Comparison of ENCODE assay signal across 9 cellular contexts in genomic region chr1:46643368-46643775, GRCh38. TPM values are rescaled to one million over a fixed set of nuclear protein-coding genes. Genes with fewer than 3 reads are reported as not detected.
A peak's percentile ranks its signal among the peaks of the same experiment; 100 is the strongest.
DNase-seq lines count a peak whose midpoint lies in the region; ATAC-seq and TF ChIP-seq lines count a peak whose summit lies in the region.
"Had no signal": no experiment of that assay in that cellular context is flagged by ENCODE, and none has a peak within 500 bp of the region (broad histone marks: within the 10 kb centered on the region; RNA-seq: fewer than 3 reads in every experiment).

No MANE protein-coding gene starts in this region.

- peaks cover 9% of the 10 kb centered on the region for H3K4me1 Mint-ChIP-seq in activated T-helper 2 cell treated with anti-CD3 and anti-CD28 coated beads, Interferon-gamma antibody, Interleukin-2, Interleukin-4, amounts not matched to agents 10 μg/mL and 5 μg/mL and 100 μg/mL, durations not matched to agents 14 hours and 24 hours and 36 hours (ENCODE audit: low read depth)
- no peaks in the 10 kb centered on the region for H3K4me1 Mint-ChIP-seq in GM23338

- peaks cover 5 to 58% (median 7%) of the 10 kb centered on the region in 3 donors for H3K4me1 ChIP-seq in gastroesophageal sphincter
- peaks cover 8 to 18% of the 10 kb centered on the region in 2 donors for H3K4me1 ChIP-seq in thyroid gland
- H3K4me1 ChIP-seq in GM23338 (ENCODE audit: insufficient read depth) = no peaks in the 10 kb centered on the region

- no peaks in the 10 kb centered on the region for H3K9me3 ChIP-seq in gastroesophageal sphincter
- no peaks in the 10 kb centered on the region for H3K9me3 ChIP-seq in thyroid gland

- no peaks in the 10 kb centered on the region for H3K27me3 Mint-ChIP-seq in activated T-helper 2 cell treated with anti-CD3 and anti-CD28 coated beads, Interferon-gamma antibody, Interleukin-2, Interleukin-4, amounts not matched to agents 10 μg/mL and 5 μg/mL and 100 μg/mL, durations not matched to agents 14 hours and 24 hours and 36 hours (ENCODE audit: low read depth)
- no peaks in the 10 kb centered on the region for H3K27me3 Mint-ChIP-seq in GM23338 (ENCODE audit: insufficient read depth, low read depth, poor library complexity)

- POLR2A ChIA-PET in RWPE1 (lab: Yijun Ruan, JAX; ENCODE audit: low non-redundant PET) = no interaction called here

- ATAC-seq in gastroesophageal sphincter = no peak
- no peak for ATAC-seq in GM21723 (IDR thresholded peaks at IDR 0.05; ENCODE audit: unreplicated experiment)
- no peak for ATAC-seq in GM23338

- H3K36me3 Mint-ChIP-seq in activated T-helper 2 cell treated with anti-CD3 and anti-CD28 coated beads, Interferon-gamma antibody, Interleukin-2, Interleukin-4, amounts not matched to agents 10 μg/mL and 5 μg/mL and 100 μg/mL, durations not matched to agents 14 hours and 24 hours and 36 hours (ENCODE audit: low read depth) = peaks cover 42% of the 10 kb centered on the region
- H3K36me3 Mint-ChIP-seq in GM23338 (ENCODE audit: low read depth) = peaks cover 15% of the 10 kb centered on the region; the same call in 2 of the 3 replicates

- H3K9me2 ChIP-seq in GM23338 (ENCODE audit: insufficient read depth) = no peaks in the 10 kb centered on the region

- H3K4me3 Mint-ChIP-seq in activated T-helper 2 cell treated with anti-CD3 and anti-CD28 coated beads, Interferon-gamma antibody, Interleukin-2, Interleukin-4, amounts not matched to agents 10 μg/mL and 5 μg/mL and 100 μg/mL, durations not matched to agents 14 hours and 24 hours and 36 hours (ENCODE audit: low read depth) = no peak overlapping the region
- H3K4me3 Mint-ChIP-seq in GM23338 = no peak overlapping the region

- H3K27me3 ChIP-seq in gastroesophageal sphincter = no peaks in the 10 kb centered on the region
- no peaks in the 10 kb centered on the region for H3K27me3 ChIP-seq in thyroid gland
- H3K27me3 ChIP-seq in GM23338 (ENCODE audit: insufficient read depth) = no peaks in the 10 kb centered on the region

- H3K4me2 ChIP-seq in GM23338 = no peak overlapping the region

- no peak overlapping the region for H3K27ac Mint-ChIP-seq in activated T-helper 2 cell treated with anti-CD3 and anti-CD28 coated beads, Interferon-gamma antibody, Interleukin-2, Interleukin-4, amounts not matched to agents 10 μg/mL and 5 μg/mL and 100 μg/mL, durations not matched to agents 14 hours and 24 hours and 36 hours
- H3K27ac Mint-ChIP-seq in GM23338 = no peak overlapping the region

- H3K27ac ChIP-seq in RWPE1 = no peak overlapping the region
- H3K27ac ChIP-seq in gastroesophageal sphincter = peak overlapping the region; percentile 52 to 69 (median 62)
- no peak overlapping the region for H3K27ac ChIP-seq in thyroid gland
- no peak overlapping the region for H3K27ac ChIP-seq in GM23338 (ENCODE audit: low read depth)

- H3K79me2 ChIP-seq in GM23338 (replicated peaks; ENCODE audit: insufficient read depth) = no peaks in the 10 kb centered on the region

- TF ChIP-seq POLR2A in gastroesophageal sphincter (IDR thresholded peaks at IDR 0.05) (no peak), thyroid gland (IDR thresholded peaks at IDR 0.05) (no peak)

- intact Hi-C loops in thyroid gland (cut with DNase I) = no loop called here
- intact Hi-C loops in activated T-helper 2 cell treated with anti-CD3 and anti-CD28 coated beads, Interferon-gamma antibody, Interleukin-2, Interleukin-4, amounts not matched to agents 10 μg/mL and 5 μg/mL and 100 μg/mL, durations not matched to agents 14 hours and 24 hours and 36 hours (cut with micrococcal nuclease) = no loop called here

- no peak for TF ChIP-seq CTCF in RWPE1 (conservative IDR thresholded peaks at IDR 0.05; ENCODE audit: low read depth)
- no peak for TF ChIP-seq CTCF in gastroesophageal sphincter (IDR thresholded peaks at IDR 0.05)
- TF ChIP-seq CTCF in thyroid gland (IDR thresholded peaks at IDR 0.05) = no peak
- TF ChIP-seq CTCF in GM23338 (conservative IDR thresholded peaks at IDR 0.05; ENCODE audit: low read depth in 2 of 2) = no peak

- H3K36me3 ChIP-seq in gastroesophageal sphincter = peaks cover 0 to 33% of the 10 kb centered on the region in 2 donors
- no peaks in the 10 kb centered on the region for H3K36me3 ChIP-seq in thyroid gland
- peaks cover 4% of the 10 kb centered on the region; the same call in 1 of the 2 replicates for H3K36me3 ChIP-seq in GM23338 (ENCODE audit: insufficient read depth)

- H2AFZ ChIP-seq in GM23338 = no peak overlapping the region

- H3K4me3 ChIP-seq in gastroesophageal sphincter (no peak overlapping the region), thyroid gland (replicated peaks in 1 of 3) (no peak overlapping the region), GM23338 (no peak overlapping the region)

- DNase-seq in NCI-H187 treated with DMSO at 0.1 percent for 48 hours (lab: John Stamatoyannopoulos, UW) = peak; percentile 10
- no peak for DNase-seq in NCI-H187 (lab: John Stamatoyannopoulos, UW)
- DNase-seq in RWPE1 (ENCODE audit: low spot score) = peak; percentile 36
- DNase-seq in thyroid gland = peak; percentile 7 to 49
- no peak for DNase-seq in activated T-helper 2 cell treated with anti-CD3 and anti-CD28 coated beads, Interferon-gamma antibody, Interleukin-2, Interleukin-4, amounts not matched to agents 10 μg/mL and 5 μg/mL and 100 μg/mL, durations not matched to agents 14 hours and 24 hours and 36 hours (ENCODE audit: low spot score)
- no peak for DNase-seq in GM23338 (ENCODE audit: low spot score)
- DNase-seq: activated CD8-positive, alpha-beta memory T cell treated with anti-CD3 and anti-CD28 coated beads for 24 hours had no signal

- no peak for TF ChIP-seq EP300 in gastroesophageal sphincter (IDR thresholded peaks at IDR 0.05)

- H3F3A ChIP-seq in GM23338 (replicated peaks; ENCODE audit: low read depth) = no peaks in the 10 kb centered on the region

- H4K20me1 ChIP-seq in GM23338 (replicated peaks; ENCODE audit: insufficient read depth) = no peaks in the 10 kb centered on the region; the same call in 1 of the 2 replicates

- CTCF ChIA-PET in RWPE1 (lab: Yijun Ruan, JAX) = interaction anchor here (0.6 kb wide), 1 partner anchor 637 kb away, joined by 7 read pairs; no protein-coding TSS in a partner anchor

- peaks cover 7% of the 10 kb centered on the region for H3K9me3 Mint-ChIP-seq in activated T-helper 2 cell treated with anti-CD3 and anti-CD28 coated beads, Interferon-gamma antibody, Interleukin-2, Interleukin-4, amounts not matched to agents 10 μg/mL and 5 μg/mL and 100 μg/mL, durations not matched to agents 14 hours and 24 hours and 36 hours
- H3K9me3 Mint-ChIP-seq in GM23338 = no peaks in the 10 kb centered on the region

RNA-seq across cellular contexts. Expression of gene ATPAF1, which starts 24.8 kb away (rescaled TPM):
- total RNA-seq in gastroesophageal sphincter = 100 to 1,000 TPM in 1 of 4 donors, 10 to 100 TPM in 3; 61.7 to 101 (median 81.8) TPM
- 10 to 100 TPM; 48.0 to 85.6 (median 56.3) TPM for total RNA-seq in thyroid gland
- 42.7 TPM in 2 replicates for total RNA-seq in activated T-helper 2 cell treated with anti-CD3 and anti-CD28 coated beads, Interferon-gamma antibody, Interleukin-2, Interleukin-4, amounts not matched to agents 10 μg/mL and 5 μg/mL and 100 μg/mL, durations not matched to agents 14 hours and 24 hours and 36 hours
- 45.9 and 67.6 TPM in 2 replicates for total RNA-seq in GM23338 (2014; rRNA removed; shearing (Covaris generic))
- polyA plus RNA-seq in GM23338 (2016; fragmentation: Nextera tagmentation; extraction: Ambion mirVana) = 35.9 and 41.2 TPM in 2 replicates

RNA-seq across cellular contexts. Expression of gene MOB3C, which starts 26.8 kb away (rescaled TPM):
- total RNA-seq in gastroesophageal sphincter (10 to 100 TPM; 20.7 to 28.3 (median 23.2) TPM), thyroid gland (10 to 100 TPM; 22.4 to 30.8 (median 26.6) TPM)
- total RNA-seq in activated T-helper 2 cell treated with anti-CD3 and anti-CD28 coated beads, Interferon-gamma antibody, Interleukin-2, Interleukin-4, amounts not matched to agents 10 μg/mL and 5 μg/mL and 100 μg/mL, durations not matched to agents 14 hours and 24 hours and 36 hours = 16.0 and 17.5 TPM in 2 replicates
- 6.2 and 6.3 TPM in 2 replicates for total RNA-seq in GM23338 (2014; rRNA removed; shearing (Covaris generic))
- polyA plus RNA-seq in GM23338 (2016; fragmentation: Nextera tagmentation; extraction: Ambion mirVana) = 0.78 and 1.1 TPM in 2 replicates

RNA-seq across cellular contexts. Expression of gene TEX38, which starts 28.3 kb away (rescaled TPM):
- 1 to 10 TPM in 1 of 4 donors, not detected in 3; 1.7 TPM for total RNA-seq in gastroesophageal sphincter
- 1 to 10 TPM in 1 of 4 donors, not detected in 3; 2.1 TPM for total RNA-seq in thyroid gland
- total RNA-seq in activated T-helper 2 cell treated with anti-CD3 and anti-CD28 coated beads, Interferon-gamma antibody, Interleukin-2, Interleukin-4, amounts not matched to agents 10 μg/mL and 5 μg/mL and 100 μg/mL, durations not matched to agents 14 hours and 24 hours and 36 hours = not detected in 2 replicates
- total RNA-seq in GM23338 (2014; rRNA removed; shearing (Covaris generic)) = not detected in 2 replicates
- 0.37 TPM in 1 of 2 replicates, not detected in the other for polyA plus RNA-seq in GM23338 (2016; fragmentation: Nextera tagmentation; extraction: Ambion mirVana)

RNA-seq across cellular contexts. Expression of gene MKNK1, which starts 39.3 kb away (rescaled TPM):
- total RNA-seq in gastroesophageal sphincter (10 to 100 TPM; 23.0 to 42.1 (median 34.5) TPM), thyroid gland (10 to 100 TPM; 20.8 to 29.6 (median 23.4) TPM)
- total RNA-seq in activated T-helper 2 cell treated with anti-CD3 and anti-CD28 coated beads, Interferon-gamma antibody, Interleukin-2, Interleukin-4, amounts not matched to agents 10 μg/mL and 5 μg/mL and 100 μg/mL, durations not matched to agents 14 hours and 24 hours and 36 hours = 45.2 and 48.1 TPM in 2 replicates
- total RNA-seq in GM23338 (2014; rRNA removed; shearing (Covaris generic)) = 9.7 and 11.8 TPM in 2 replicates
- polyA plus RNA-seq in GM23338 (2016; fragmentation: Nextera tagmentation; extraction: Ambion mirVana) = 15.3 and 20.5 TPM in 2 replicates

Comparison
In these comparisons a context has a peak if more than half of its experiments do, and no peak if none do; other contexts are left out.
1. DNase-seq: peak in NCI-H187 treated with DMSO at 0.1 percent for 48 hours (single experiment), RWPE1 (single experiment) and thyroid gland (2 of 2); none in NCI-H187 (0 of 2), activated T-helper 2 cell treated with anti-CD3 and anti-CD28 coated beads, Interferon-gamma antibody, Interleukin-2, Interleukin-4, amounts not matched to agents 10 μg/mL and 5 μg/mL and 100 μg/mL, durations not matched to agents 14 hours and 24 hours and 36 hours (single experiment) and GM23338 (single experiment).
2. H3K27ac ChIP-seq: peak in gastroesophageal sphincter (4 of 4); none in RWPE1 (single experiment), thyroid gland (0 of 3) and GM23338 (single experiment).